Comparison of ENCODE assay signal across 8 cellular contexts in genomic region chr2:238320246-238320647, GRCh38. TPM values are rescaled to one million over a fixed set of nuclear protein-coding genes. Genes with fewer than 3 reads are reported as not detected.
A peak's percentile ranks its signal among the peaks of the same experiment; 100 is the strongest.
DNase-seq lines count a peak whose midpoint lies in the region; ATAC-seq lines count a peak whose summit lies in the region.

A gene with protein sequence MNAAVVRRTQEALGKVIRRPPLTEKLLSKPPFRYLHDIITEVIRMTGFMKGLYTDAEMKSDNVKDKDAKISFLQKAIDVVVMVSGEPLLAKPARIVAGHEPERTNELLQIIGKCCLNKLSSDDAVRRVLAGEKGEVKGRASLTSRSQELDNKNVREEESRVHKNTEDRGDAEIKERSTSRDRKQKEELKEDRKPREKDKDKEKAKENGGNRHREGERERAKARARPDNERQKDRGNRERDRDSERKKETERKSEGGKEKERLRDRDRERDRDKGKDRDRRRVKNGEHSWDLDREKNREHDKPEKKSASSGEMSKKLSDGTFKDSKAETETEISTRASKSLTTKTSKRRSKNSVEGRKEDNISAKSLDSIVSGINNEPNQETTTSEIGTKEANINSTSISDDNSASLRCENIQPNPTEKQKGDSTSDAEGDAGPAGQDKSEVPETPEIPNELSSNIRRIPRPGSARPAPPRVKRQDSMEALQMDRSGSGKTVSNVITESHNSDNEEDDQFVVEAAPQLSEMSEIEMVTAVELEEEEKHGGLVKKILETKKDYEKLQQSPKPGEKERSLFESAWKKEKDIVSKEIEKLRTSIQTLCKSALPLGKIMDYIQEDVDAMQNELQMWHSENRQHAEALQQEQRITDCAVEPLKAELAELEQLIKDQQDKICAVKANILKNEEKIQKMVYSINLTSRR (plus strand): TSS chr2:238320518. CDS start chr2:238320663, 145 bp downstream.

- DNase-seq in A172 (ENCODE audit: low spot score), result peak; percentile 82
- peak; percentile 84 for DNase-seq in NCI-H2196 treated with DMSO at 0.1 percent for 48 hours (lab: John Stamatoyannopoulos, UW; ENCODE audit: unreplicated experiment)
- DNase-seq in activated CD4-positive, CD25-positive, alpha-beta regulatory T cell (lab: John Stamatoyannopoulos, UW), result peak; percentile 68 to 77 (median 73)
- peak; percentile 83 for DNase-seq in central memory CD4-positive, alpha-beta T cell
- DNase-seq in iris pigment epithelial cell (ENCODE audit: low read depth), result peak; percentile 92
- DNase-seq in stimulated activated CD4-positive, alpha-beta T cell treated with anti-CD3 and anti-CD28 coated beads, Interleukin-12 subunit alpha, Interleukin-12 subunit beta, amount 100 ng/mL, for 24 hours (ENCODE audit: low read depth in 2 of 2), result peak; percentile 74 to 76

- peak; percentile 90 for ATAC-seq in GM18858 (IDR thresholded peaks at IDR 0.05; ENCODE audit: unreplicated experiment)
- ATAC-seq in HG03103 (IDR thresholded peaks at IDR 0.05; ENCODE audit: low read depth, unreplicated experiment), result peak; percentile 96

RNA-seq across cellular contexts. Expression of the gene that starts here (rescaled TPM):
- 14.0 and 17.9 TPM in 2 replicates for total RNA-seq in A172 (2014; rRNA removed; shearing (Covaris generic))

Comparison
In these comparisons a context has a peak if more than half of its experiments do, and no peak if none do; other contexts are left out.
1. Peak in every context shown above with its lines: DNase-seq and ATAC-seq.